33 cellular contexts compared by ENCODE assay signal in the genomic region with DNA sequence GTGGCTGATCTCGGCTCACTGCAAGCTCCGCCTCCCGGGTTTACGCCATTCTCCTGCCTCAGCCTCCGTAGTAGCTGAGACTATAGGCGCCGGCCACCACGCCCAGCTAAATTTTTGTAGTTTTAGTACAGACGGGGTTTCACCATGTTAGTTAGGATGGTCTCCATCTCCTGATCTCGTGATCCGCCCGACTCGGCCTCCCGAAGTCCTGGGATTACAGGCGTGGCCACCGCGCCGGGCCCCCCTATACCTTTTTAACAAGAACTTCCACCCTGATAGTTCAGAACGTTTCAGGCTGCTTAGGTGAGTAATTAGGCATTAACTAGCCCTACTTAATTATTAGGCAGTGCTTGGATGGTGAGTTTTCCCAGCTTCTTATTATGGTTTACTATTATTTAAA.
"Had no signal": no experiment of that assay in that cellular context is flagged by ENCODE, and none has a peak within 500 bp of the region (broad histone marks: within the 10 kb centered on the region; RNA-seq: fewer than 3 reads in every experiment).

No MANE protein-coding gene starts in this region.

- H3K27me3 ChIP-seq: SJSA1 had no signal

- H3K27ac ChIP-seq: KMS-11, PC-9, SJSA1 had no signal

- H3K4me2 ChIP-seq: KMS-11, PC-9, SK-N-SH had no signal

- ATAC-seq: Panc1 had no signal

- H3K9ac ChIP-seq: KMS-11, SK-N-SH had no signal

- H2AFZ ChIP-seq: PC-9 had no signal

- H3K4me3 ChIP-seq: PC-9, SJSA1 had no signal

- H3K9me3 ChIP-seq: SJSA1, SK-N-SH had no signal

- H3K36me3 ChIP-seq: SJSA1 had no signal

- DNase-seq: Karpas-422, MM.1S, MV-4-11, NCI-H1048, NCI-H1092 treated with DMSO at 0.1 percent for 48 hours, NCI-H1105 treated with DMSO at 0.1 percent for 48 hours, NCI-H1417, NCI-H1436, NCI-H146, NCI-H1694, NCI-H187, NCI-H1930, NCI-H2029 treated with DMSO at 0.1 percent for 48 hours, NCI-H2081 treated with DMSO at 0.1 percent for 48 hours, NCI-H2107, NCI-H2171, NCI-H226, NCI-H446 treated with DMSO at 0.1 percent for 48 hours, NCI-H510A, NCI-H524, NCI-H526, NCI-H69, NCI-H82, PC-9, Right ventricle myocardium superior, RPMI8226, SHP77 treated with DMSO at 0.1 percent for 48 hours, SK-N-SH, SW 1271, T-helper 1 cell had no signal

- H3K4me1 ChIP-seq: SJSA1 had no signal
